Comparison of ENCODE assay signal across 8 cellular contexts in genomic region chr12:11651785-11652184, GRCh38. TPM values are rescaled to one million over a fixed set of nuclear protein-coding genes. Genes with fewer than 3 reads are reported as not detected.
DNase-seq lines count a peak whose midpoint lies in the region; ATAC-seq and TF ChIP-seq lines count a peak whose summit lies in the region.

No MANE protein-coding gene starts in this region.

- H3K27ac Mint-ChIP-seq in H9: no peak overlapping the region
- H3K27ac Mint-ChIP-seq in endothelial cell (ENCODE audit: unreplicated experiment): peak overlapping the region; percentile 83

- POLR2A ChIA-PET in PC-3 (lab: Charles Lee; ENCODE audit: unreplicated experiment) (no interaction called here), GM10248 (lab: Yijun Ruan, JAX) (no interaction called here)

- H3K4me1 Mint-ChIP-seq in H9: peaks cover 37 to 47% of the 10 kb centered on the region in 2 experiments
- H3K4me1 Mint-ChIP-seq in endothelial cell (ENCODE audit: unreplicated experiment): peaks cover 61% of the 10 kb centered on the region

- H3K27ac ChIP-seq in H9 (ENCODE audit: insufficient read length, low read depth, low read length) (no peak overlapping the region), PC-3 (ENCODE audit: low read length) (no peak overlapping the region), neuronal stem cell (replicated peaks; ENCODE audit: low read length) (no peak overlapping the region)

- H2BK20ac ChIP-seq in H9 (ENCODE audit: low read depth, low read length, poor library complexity, severe bottlenecking): no peak overlapping the region

- peak overlapping the region; percentile 94 for H3K4me2 ChIP-seq in H9 (ENCODE audit: insufficient read depth, insufficient read length, low read length)
- peak overlapping the region; percentile 97 for H3K4me2 ChIP-seq in PC-3 (ENCODE audit: low read length)
- H3K4me2 ChIP-seq in neuronal stem cell (ENCODE audit: insufficient read depth, low read length, poor library complexity, severe bottlenecking): no peak overlapping the region

- no CpG with 5 or more reads among the region's 6 CpGs for WGBS in H9 (ENCODE audit: extremely low coverage, insufficient read length, low lambda C conversion rate)
- no CpG with 5 or more reads among the region's 6 CpGs for WGBS in neuronal stem cell (ENCODE audit: extremely low coverage in 2 of 2, insufficient read length in 2 of 2, insufficient replicate concordance in 1 of 2), 2 donors

- no peak overlapping the region for H3T11ph ChIP-seq in H9 (ENCODE audit: low read length)

- intact Hi-C loops in PC-3 (cut with micrococcal nuclease): loop anchor here (2.0 kb wide), 1 partner anchor 233 kb away; no protein-coding TSS in a partner anchor

- H3K9ac ChIP-seq in H9 (ENCODE audit: extremely low read depth, insufficient read length, low read length) (no peak overlapping the region), PC-3 (ENCODE audit: low read length) (peak overlapping the region; percentile 84; the same call in 1 of the 2 replicates), neuronal stem cell (ENCODE audit: low read depth, low read length, poor library complexity) (no peak overlapping the region)

- H3K23ac ChIP-seq in H9 (ENCODE audit: insufficient read length, low read depth, low read length) (no peak overlapping the region), neuronal stem cell (ENCODE audit: low read depth, low read length, poor library complexity) (no peak overlapping the region)

- H3K4me1 ChIP-seq in H9 (ENCODE audit: insufficient read depth, low read length): peaks cover 18% of the 10 kb centered on the region; the same call in 1 of the 2 replicates
- H3K4me1 ChIP-seq in PC-3 (ENCODE audit: insufficient read depth, low read length): peaks cover 14% of the 10 kb centered on the region
- H3K4me1 ChIP-seq in neuronal stem cell (ENCODE audit: control insufficient read depth in 2 of 2, insufficient read depth in 1 of 2, low read depth in 1 of 2, low read length in 2 of 2): peaks cover 12 to 14% of the 10 kb centered on the region in 2 donors

- H3K36me3 Mint-ChIP-seq in H9 (ENCODE audit: insufficient read depth in 1 of 3, low read depth in 3 of 3) (no peaks in the 10 kb centered on the region), endothelial cell (ENCODE audit: low read depth, unreplicated experiment) (peaks cover 16% of the 10 kb centered on the region)

- no peaks in the 10 kb centered on the region for H3K9me2 ChIP-seq in PC-3 (replicated peaks; ENCODE audit: low read length)

- H2AFZ ChIP-seq in H9 (ENCODE audit: low read length) (no peak overlapping the region), PC-3 (ENCODE audit: low read length) (no peak overlapping the region), neuronal stem cell (ENCODE audit: low read length) (peak overlapping the region; percentile 62)

- no peak for ATAC-seq in PC-3
- no peak for ATAC-seq in HG02870 (IDR thresholded peaks at IDR 0.05; ENCODE audit: unreplicated experiment)

- H3K4ac ChIP-seq in H9 (ENCODE audit: low read depth, low read length) (no peak overlapping the region), neuronal stem cell (ENCODE audit: low read length) (no peak overlapping the region)

- no peak for DNase-seq in H9
- peak; percentile 18 for DNase-seq in PC-3
- no peak for DNase-seq in endothelial cell (ENCODE audit: low spot score)
- no peak for DNase-seq in neuronal stem cell (ENCODE audit: low spot score)
- no peak for DNase-seq in NCI-H2227 treated with DMSO at 0.1 percent for 48 hours (lab: John Stamatoyannopoulos, UW)
- DNase-seq in NCI-H1417 treated with DMSO at 0.1 percent for 48 hours (lab: John Stamatoyannopoulos, UW): no peak
- no peak for DNase-seq in GM10248 (ENCODE audit: extremely low spot score)

- H3K27me3 Mint-ChIP-seq in H9 (ENCODE audit: low read depth) (no peaks in the 10 kb centered on the region), endothelial cell (ENCODE audit: unreplicated experiment) (peaks cover 10% of the 10 kb centered on the region)

- H4K5ac ChIP-seq in H9 (ENCODE audit: insufficient read length, low read depth, low read length): no peak overlapping the region

- H3K79me2 ChIP-seq in H9 (ENCODE audit: insufficient read depth, low read length) (peaks cover 9% of the 10 kb centered on the region; the same call in 1 of the 2 replicates), PC-3 (ENCODE audit: low read length) (peaks cover 57% of the 10 kb centered on the region)

- H3K9me3 ChIP-seq in H9 (ENCODE audit: control insufficient read depth, low read depth, low read length) (no peaks in the 10 kb centered on the region), PC-3 (ENCODE audit: low read length) (no peaks in the 10 kb centered on the region), neuronal stem cell (replicated peaks in 1 of 2; ENCODE audit: control insufficient read depth in 2 of 2, insufficient read depth in 1 of 2, low read depth in 1 of 2, low read length in 2 of 2) (no peaks in the 10 kb centered on the region)

- no peak overlapping the region for H3K56ac ChIP-seq in H9 (ENCODE audit: insufficient read length, low read depth, low read length)

- H3K14ac ChIP-seq in H9 (ENCODE audit: insufficient read depth, low read length): no peak overlapping the region
- no peak overlapping the region for H3K14ac ChIP-seq in neuronal stem cell (ENCODE audit: low read length)

- H3K4me3 ChIP-seq in PC-3 (ENCODE audit: low read length) (peak overlapping the region; percentile 95), neuronal stem cell (ENCODE audit: low read length in 2 of 2) (peak overlapping the region in 1 of 2 donors; percentile 92)

- H4K20me1 ChIP-seq in H9 (ENCODE audit: control insufficient read depth, insufficient read depth, insufficient read length) (no peaks in the 10 kb centered on the region), PC-3 (ENCODE audit: low read length) (peaks cover 10% of the 10 kb centered on the region; the same call in 1 of the 2 replicates)

- H3K4me3 Mint-ChIP-seq in H9 (peak overlapping the region; percentile 32 to 96), endothelial cell (ENCODE audit: unreplicated experiment) (peak overlapping the region; percentile 98)

- H2AK5ac ChIP-seq in H9 (ENCODE audit: insufficient read length, low read length) (no peak overlapping the region), neuronal stem cell (ENCODE audit: low read depth, low read length) (no peak overlapping the region)

- peaks cover 13% of the 10 kb centered on the region for H3K23me2 ChIP-seq in H9 (ENCODE audit: insufficient read length, low read depth, low read length, poor library complexity, severe bottlenecking)

- no peak overlapping the region for H2BK5ac ChIP-seq in H9 (ENCODE audit: insufficient read length, low read length)
- no peak overlapping the region for H2BK5ac ChIP-seq in neuronal stem cell (ENCODE audit: low read length)

- no peaks in the 10 kb centered on the region for H3K27me3 ChIP-seq in H9 (ENCODE audit: insufficient read depth, low read length)
- no peaks in the 10 kb centered on the region for H3K27me3 ChIP-seq in PC-3 (ENCODE audit: low read length)
- no peaks in the 10 kb centered on the region for H3K27me3 ChIP-seq in neuronal stem cell (ENCODE audit: control insufficient read depth in 3 of 3, insufficient read depth in 3 of 3, low read depth in 1 of 3, low read length in 3 of 3)

- no peak overlapping the region for H2BK120ac ChIP-seq in H9 (ENCODE audit: low read depth, low read length, poor library complexity, severe bottlenecking)
- no peak overlapping the region for H2BK120ac ChIP-seq in neuronal stem cell (ENCODE audit: low read depth, low read length)

- CTCF ChIA-PET in PC-3 (lab: Charles Lee): no interaction called here
- CTCF ChIA-PET in GM10248 (lab: Yijun Ruan, JAX): no interaction called here

- TF ChIP-seq CTCF in H9 (conservative IDR thresholded peaks at IDR 0.05) (no peak), PC-3 (conservative IDR thresholded peaks at IDR 0.05; ENCODE audit: low read depth, low read length) (no peak), endothelial cell (IDR thresholded peaks at IDR 0.05; ENCODE audit: unreplicated experiment) (no peak), GM10248 (IDR thresholded peaks at IDR 0.05; ENCODE audit: control extremely low read depth, extremely low read depth, low read depth, missing control alignments) (no peak)

- H3K79me1 ChIP-seq in H9 (ENCODE audit: insufficient read depth, low read depth, low read length, poor library complexity, severe bottlenecking): no peaks in the 10 kb centered on the region
- H3K79me1 ChIP-seq in neuronal stem cell (ENCODE audit: low read depth, low read length): peaks cover 4% of the 10 kb centered on the region

- H3K36me3 ChIP-seq in PC-3 (ENCODE audit: low read depth, low read length): no peaks in the 10 kb centered on the region
- no peaks in the 10 kb centered on the region for H3K36me3 ChIP-seq in neuronal stem cell (replicated peaks in 1 of 2; ENCODE audit: control insufficient read depth in 2 of 2, insufficient read depth in 2 of 2, low read length in 2 of 2)

- H3K9me3 Mint-ChIP-seq in H9: no peaks in the 10 kb centered on the region
- no peaks in the 10 kb centered on the region for H3K9me3 Mint-ChIP-seq in endothelial cell (ENCODE audit: unreplicated experiment)

- H4K8ac ChIP-seq in H9 (replicated peaks; ENCODE audit: insufficient read length, low read depth, low read length): no peak overlapping the region
- H4K8ac ChIP-seq in neuronal stem cell (ENCODE audit: low read depth, low read length): no peak overlapping the region

- BruUV-seq in PC-3 (replicated peaks; lab: Mats Ljungman, UMichigan): no TSS peak

- H2BK12ac ChIP-seq in H9 (ENCODE audit: insufficient read length, low read depth, low read length) (no peak overlapping the region), neuronal stem cell (ENCODE audit: low read length) (no peak overlapping the region)

- H3F3A ChIP-seq in PC-3 (ENCODE audit: low read length, unreplicated experiment): no peaks in the 10 kb centered on the region

- no peak overlapping the region for H3K18ac ChIP-seq in H9 (ENCODE audit: insufficient read length, low read depth, low read length)
- H3K18ac ChIP-seq in neuronal stem cell (ENCODE audit: low read length): no peak overlapping the region

- H2BK15ac ChIP-seq in H9 (ENCODE audit: low read depth, low read length) (no peak overlapping the region), neuronal stem cell (ENCODE audit: low read length) (no peak overlapping the region)

- H4K91ac ChIP-seq in H9 (ENCODE audit: insufficient read length, low read depth, low read length) (no peak overlapping the region), neuronal stem cell (ENCODE audit: low read depth, low read length, poor library complexity) (no peak overlapping the region)

RNA-seq across cellular contexts. Expression of gene ETV6, which starts 2.3 kb away (rescaled TPM):
- total RNA-seq in H9 (2021) (25.2 and 28.7 TPM in 2 replicates), PC-3 (2014; rRNA removed) (5.0 and 6.6 TPM in 2 replicates), endothelial cell (ENCODE audit: unreplicated experiment) (98.7 TPM)
- polyA plus RNA-seq in neuronal stem cell (2013, experiment 1 of 2): 7.3 TPM
- 7.5 TPM for polyA plus RNA-seq in neuronal stem cell (2013, experiment 2 of 2)
